In the genomic region with DNA sequence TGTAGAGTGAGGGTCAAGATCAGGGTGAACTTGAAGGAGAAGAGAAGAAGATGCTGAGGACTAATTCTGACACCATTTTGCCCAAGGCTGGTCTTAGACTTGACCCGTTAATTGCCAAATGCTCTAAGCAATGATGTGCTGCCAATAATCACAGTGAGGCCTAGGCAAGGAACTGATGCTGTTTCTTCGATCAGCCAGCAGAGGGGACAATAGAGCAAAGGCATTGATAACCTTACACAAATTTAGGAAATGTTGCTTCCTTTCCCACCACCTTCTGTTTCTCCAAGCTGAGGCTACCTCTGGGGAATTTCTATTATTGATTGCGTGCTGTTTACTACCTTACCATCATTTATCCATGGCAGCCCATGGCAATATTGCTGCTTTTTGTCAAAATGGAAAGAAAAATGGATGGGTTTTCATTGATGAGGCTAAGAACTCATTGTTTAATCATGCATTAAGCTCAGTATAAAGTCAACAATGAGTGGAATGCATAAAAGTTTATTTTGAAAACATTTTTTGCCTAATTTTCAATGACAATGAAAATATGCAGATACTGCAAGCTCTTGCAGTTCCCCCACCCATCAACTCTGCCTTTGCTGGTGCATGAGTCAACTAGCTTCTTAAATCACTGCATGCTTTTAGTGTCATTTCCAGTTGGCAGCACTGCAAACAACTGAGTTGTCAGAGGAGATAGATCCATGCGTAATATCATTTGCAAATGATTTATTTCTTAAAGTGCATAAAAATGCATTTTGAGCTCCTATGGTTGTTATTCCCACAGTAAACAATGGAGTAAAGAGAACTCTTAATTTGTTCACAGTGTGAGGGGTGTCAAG, we compare ENCODE assay signal across 9 cellular contexts.
DNase-seq lines count a peak whose midpoint lies in the region; ATAC-seq and TF ChIP-seq lines count a peak whose summit lies in the region.
"Had no signal": no experiment of that assay in that cellular context is flagged by ENCODE, and none has a peak within 500 bp of the region (broad histone marks: within the 10 kb centered on the region; RNA-seq: fewer than 3 reads in every experiment).

No MANE protein-coding gene starts in this region.

- peak; percentile 86 for ATAC-seq in GM19438 (IDR thresholded peaks at IDR 0.05; ENCODE audit: low read depth, unreplicated experiment)
- peak; percentile 92 for ATAC-seq in HG03342 (IDR thresholded peaks at IDR 0.05; ENCODE audit: unreplicated experiment)

- H3K27ac Mint-ChIP-seq in mesothelial cell of epicardium: no peak overlapping the region
- H3K27ac Mint-ChIP-seq: dendritic cell treated with granulocyte-macrophage colony-stimulating factor and Interleukin-4, amounts not matched to agents 40 ng/mL and 50 ng/mL, for 4 days had no signal

- DNase-seq in SIG-M5 treated with dmso at 0.1 percent for 504 hours (lab: John Stamatoyannopoulos, UW; ENCODE audit: unreplicated experiment): peak; percentile 42
- no peak for DNase-seq in SIG-M5 (lab: John Stamatoyannopoulos, UW)
- peak; percentile 9 for DNase-seq in NCI-H774 (lab: John Stamatoyannopoulos, UW)
- DNase-seq in brain pericyte (ENCODE audit: low read depth, low spot score): peak; percentile 3
- no peak for DNase-seq in mesothelial cell of epicardium (ENCODE audit: low spot score in 2 of 2, unreplicated experiment in 2 of 2)
- DNase-seq in NCI-H1048 (lab: John Stamatoyannopoulos, UW): no peak

- no peak overlapping the region for H3K4me3 Mint-ChIP-seq in mesothelial cell of epicardium
- H3K4me3 Mint-ChIP-seq: dendritic cell treated with granulocyte-macrophage colony-stimulating factor and Interleukin-4, amounts not matched to agents 40 ng/mL and 50 ng/mL, for 4 days had no signal

- H3K9me3 Mint-ChIP-seq in mesothelial cell of epicardium: no peaks in the 10 kb centered on the region
- H3K9me3 Mint-ChIP-seq: dendritic cell treated with granulocyte-macrophage colony-stimulating factor and Interleukin-4, amounts not matched to agents 40 ng/mL and 50 ng/mL, for 4 days had no signal

- TF ChIP-seq CTCF in mesothelial cell of epicardium (IDR thresholded peaks at IDR 0.05; ENCODE audit: unreplicated experiment): peak; percentile 52

- no peaks in the 10 kb centered on the region for H3K36me3 Mint-ChIP-seq in mesothelial cell of epicardium

- no peaks in the 10 kb centered on the region for H3K4me1 Mint-ChIP-seq in mesothelial cell of epicardium

- peaks cover 4% of the 10 kb centered on the region for H3K27me3 Mint-ChIP-seq in mesothelial cell of epicardium (ENCODE audit: low read depth)

Comparison
In these comparisons a context has a peak if more than half of its experiments do, and no peak if none do; other contexts are left out.
1. DNase-seq: peak in SIG-M5 treated with dmso at 0.1 percent for 504 hours (single experiment), NCI-H774 (single experiment) and brain pericyte (single experiment); none in SIG-M5 (single experiment), mesothelial cell of epicardium (0 of 2) and NCI-H1048 (single experiment).